Comparison of ENCODE assay signal across 8 cellular contexts in the genomic region with DNA sequence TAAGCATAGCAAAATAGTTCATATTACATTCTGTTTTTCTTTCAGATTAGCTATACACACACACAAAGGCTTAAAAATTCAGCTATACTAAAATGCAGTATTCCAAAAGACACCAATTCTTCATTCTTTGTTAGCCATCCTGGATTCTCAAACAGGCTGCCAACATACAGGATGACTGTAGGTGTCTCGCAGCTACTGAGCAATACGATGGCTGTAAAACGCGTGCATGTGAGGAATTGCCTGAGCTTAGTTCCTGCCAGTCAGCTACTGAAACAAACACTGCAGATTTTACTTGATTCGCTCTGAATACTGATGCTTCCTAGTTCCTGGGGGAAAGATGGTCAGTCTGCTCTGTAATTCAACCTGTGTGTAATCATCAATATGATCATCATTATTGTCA. TPM values are rescaled to one million over a fixed set of nuclear protein-coding genes. Genes with fewer than 3 reads are reported as not detected.
DNase-seq lines count a peak whose midpoint lies in the region; ATAC-seq and TF ChIP-seq lines count a peak whose summit lies in the region.

No MANE protein-coding gene starts in this region.

- H3K9me3 Mint-ChIP-seq in Calu3 (ENCODE audit: low read depth, unreplicated experiment), result no peaks in the 10 kb centered on the region
- H3K9me3 Mint-ChIP-seq in activated T-helper 1 cell treated with anti-CD3 and anti-CD28 coated beads, Interleukin-12 subunit alpha, Interleukin-12 subunit beta, Interleukin-2, Interleukin-4 antibody, amounts not matched to agents 30 ng/mL and 10 ng/mL and 1 ng/mL, durations not matched to agents 14 hours and 24 hours and 36 hours, result no peaks in the 10 kb centered on the region

- no peaks in the 10 kb centered on the region for H3K4me1 ChIP-seq in ACC112 (ENCODE audit: control insufficient read depth, insufficient read depth, low read length, unreplicated experiment)
- no peaks in the 10 kb centered on the region for H3K4me1 ChIP-seq in colonic mucosa
- no peaks in the 10 kb centered on the region for H3K4me1 ChIP-seq in psoas muscle

- no peaks in the 10 kb centered on the region for H3K9me3 ChIP-seq in colonic mucosa
- no peaks in the 10 kb centered on the region for H3K9me3 ChIP-seq in psoas muscle

- H3K27me3 ChIP-seq in ACC112 (ENCODE audit: insufficient read depth, low read length) (no peaks in the 10 kb centered on the region), colonic mucosa (no peaks in the 10 kb centered on the region), psoas muscle (ENCODE audit: insufficient read depth in 3 of 3, low read length in 2 of 3) (peaks cover 0 to 3% (median 0%) of the 10 kb centered on the region in 3 donors)

- no peaks in the 10 kb centered on the region for H3K27me3 Mint-ChIP-seq in Calu3 (ENCODE audit: unreplicated experiment)
- peaks cover 26% of the 10 kb centered on the region for H3K27me3 Mint-ChIP-seq in activated T-helper 1 cell treated with anti-CD3 and anti-CD28 coated beads, Interleukin-12 subunit alpha, Interleukin-12 subunit beta, Interleukin-2, Interleukin-4 antibody, amounts not matched to agents 30 ng/mL and 10 ng/mL and 1 ng/mL, durations not matched to agents 14 hours and 24 hours and 36 hours (ENCODE audit: insufficient read depth)

- no TSS peak for BruUV-seq in Calu3 (replicated peaks; lab: Mats Ljungman, UMichigan)

- DNase-seq in GM12865 (ENCODE audit: low read depth), result peak; percentile 53
- DNase-seq in NCI-H2227 (lab: John Stamatoyannopoulos, UW; ENCODE audit: unreplicated experiment), result peak; percentile 65
- no peak for DNase-seq in colonic mucosa
- DNase-seq in psoas muscle, result no peak
- DNase-seq in Calu3, result no peak
- no peak for DNase-seq in activated T-helper 1 cell treated with anti-CD3 and anti-CD28 coated beads, Interleukin-12 subunit alpha, Interleukin-12 subunit beta, Interleukin-2, Interleukin-4 antibody, amounts not matched to agents 30 ng/mL and 10 ng/mL and 1 ng/mL, durations not matched to agents 14 hours and 24 hours and 36 hours (ENCODE audit: low spot score)

- H3K4me3 Mint-ChIP-seq in Calu3 (ENCODE audit: low read depth, unreplicated experiment), result no peak overlapping the region
- no peak overlapping the region for H3K4me3 Mint-ChIP-seq in activated T-helper 1 cell treated with anti-CD3 and anti-CD28 coated beads, Interleukin-12 subunit alpha, Interleukin-12 subunit beta, Interleukin-2, Interleukin-4 antibody, amounts not matched to agents 30 ng/mL and 10 ng/mL and 1 ng/mL, durations not matched to agents 14 hours and 24 hours and 36 hours

- peak in 1 of 4 donors; percentile 54 for ATAC-seq in psoas muscle
- no peak for ATAC-seq in GM19463 (IDR thresholded peaks at IDR 0.05; ENCODE audit: unreplicated experiment)

- CTCF ChIA-PET in Calu3 (lab: Charles Lee), result interaction anchor here (0.8 to 1.3 kb wide), 2 partner anchors 14 to 68 kb away, joined by 3 to 20 read pairs; no protein-coding TSS in a partner anchor

- no peak overlapping the region for H3K9ac ChIP-seq in colonic mucosa (ENCODE audit: low read depth in 2 of 2, low read length in 2 of 2)

- 10 to 17% (median 12%) methylated on average over 5 of the region's 5 CpGs for WGBS in psoas muscle, 3 donors

- H2AFZ ChIP-seq in ACC112 (ENCODE audit: low read length, unreplicated experiment), result peak overlapping the region; percentile 83

- H3K36me3 ChIP-seq in ACC112 (ENCODE audit: insufficient read depth, low read length) (no peaks in the 10 kb centered on the region), colonic mucosa (no peaks in the 10 kb centered on the region), psoas muscle (ENCODE audit: insufficient read depth in 1 of 2, low read depth in 1 of 2) (no peaks in the 10 kb centered on the region)

- H3K27ac ChIP-seq in ACC112 (ENCODE audit: low read depth, low read length) (no peak overlapping the region), colonic mucosa (no peak overlapping the region), psoas muscle (no peak overlapping the region)

- H3K4me3 ChIP-seq in ACC112 (ENCODE audit: low read depth, low read length), result peak overlapping the region; percentile 21; the same call in 1 of the 2 replicates
- no peak overlapping the region for H3K4me3 ChIP-seq in GM12865 (ENCODE audit: low read depth, low read length)
- H3K4me3 ChIP-seq in colonic mucosa, result no peak overlapping the region
- no peak overlapping the region for H3K4me3 ChIP-seq in psoas muscle

- intact Hi-C loops in colonic mucosa (cut with DNase I) (no loop called here), psoas muscle (cut with DNase I) (no loop called here), Calu3 (cut with micrococcal nuclease; ENCODE audit: unreplicated experiment) (no loop called here)
- intact Hi-C loops in activated T-helper 1 cell treated with anti-CD3 and anti-CD28 coated beads, Interleukin-12 subunit alpha, Interleukin-12 subunit beta, Interleukin-2, Interleukin-4 antibody, amounts not matched to agents 30 ng/mL and 10 ng/mL and 1 ng/mL, durations not matched to agents 14 hours and 24 hours and 36 hours (cut with micrococcal nuclease), result no loop called here

- no peak overlapping the region for H3K27ac Mint-ChIP-seq in Calu3 (ENCODE audit: unreplicated experiment)
- no peak overlapping the region for H3K27ac Mint-ChIP-seq in activated T-helper 1 cell treated with anti-CD3 and anti-CD28 coated beads, Interleukin-12 subunit alpha, Interleukin-12 subunit beta, Interleukin-2, Interleukin-4 antibody, amounts not matched to agents 30 ng/mL and 10 ng/mL and 1 ng/mL, durations not matched to agents 14 hours and 24 hours and 36 hours

- no peaks in the 10 kb centered on the region for H3K36me3 Mint-ChIP-seq in Calu3 (ENCODE audit: insufficient read depth, unreplicated experiment)
- H3K36me3 Mint-ChIP-seq in activated T-helper 1 cell treated with anti-CD3 and anti-CD28 coated beads, Interleukin-12 subunit alpha, Interleukin-12 subunit beta, Interleukin-2, Interleukin-4 antibody, amounts not matched to agents 30 ng/mL and 10 ng/mL and 1 ng/mL, durations not matched to agents 14 hours and 24 hours and 36 hours (ENCODE audit: low read depth), result no peaks in the 10 kb centered on the region

- H3K79me2 ChIP-seq in ACC112 (ENCODE audit: control insufficient read depth, insufficient read depth, low read length, unreplicated experiment), result no peaks in the 10 kb centered on the region

- TF ChIP-seq CTCF in GM12865 (IDR thresholded peaks at IDR 0.05; ENCODE audit: insufficient read depth, low read depth, low read length, missing control alignments), result peak; percentile 24
- TF ChIP-seq CTCF in colonic mucosa (IDR thresholded peaks at IDR 0.05), result peak; percentile 33
- peak; percentile 8 for TF ChIP-seq CTCF in psoas muscle (IDR thresholded peaks at IDR 0.05)
- no peak for TF ChIP-seq CTCF in Calu3 (IDR thresholded peaks at IDR 0.05; ENCODE audit: unreplicated experiment)

- H3K4me1 Mint-ChIP-seq in Calu3 (ENCODE audit: low read depth, unreplicated experiment), result no peaks in the 10 kb centered on the region
- H3K4me1 Mint-ChIP-seq in activated T-helper 1 cell treated with anti-CD3 and anti-CD28 coated beads, Interleukin-12 subunit alpha, Interleukin-12 subunit beta, Interleukin-2, Interleukin-4 antibody, amounts not matched to agents 30 ng/mL and 10 ng/mL and 1 ng/mL, durations not matched to agents 14 hours and 24 hours and 36 hours (ENCODE audit: low read depth), result peaks cover 15% of the 10 kb centered on the region

RNA-seq across cellular contexts. Expression of gene HMGN1, which starts 24.7 kb away (rescaled TPM):
- total RNA-seq in colonic mucosa, result 100 to 1,000 TPM; 240 to 305 TPM
- total RNA-seq in psoas muscle, result 10 to 100 TPM; 16.0 to 37.2 (median 20.6) TPM
- 10 to 100 TPM; 13.9 to 27.5 (median 17.7) TPM for polyA plus RNA-seq in psoas muscle
- 244 and 262 TPM in 2 replicates for total RNA-seq in Calu3 (2022)
- 313 and 314 TPM in 2 replicates for total RNA-seq in activated T-helper 1 cell treated with anti-CD3 and anti-CD28 coated beads, Interleukin-12 subunit alpha, Interleukin-12 subunit beta, Interleukin-2, Interleukin-4 antibody, amounts not matched to agents 30 ng/mL and 10 ng/mL and 1 ng/mL, durations not matched to agents 14 hours and 24 hours and 36 hours

Comparison
In these comparisons a context has a peak if more than half of its experiments do, and no peak if none do; other contexts are left out.
1. DNase-seq: peak in GM12865 (single experiment) and NCI-H2227 (single experiment); none in colonic mucosa (single experiment), psoas muscle (0 of 2), Calu3 (single experiment) and activated T-helper 1 cell treated with anti-CD3 and anti-CD28 coated beads, Interleukin-12 subunit alpha, Interleukin-12 subunit beta, Interleukin-2, Interleukin-4 antibody, amounts not matched to agents 30 ng/mL and 10 ng/mL and 1 ng/mL, durations not matched to agents 14 hours and 24 hours and 36 hours (single experiment).